In genomic region chr17:48111937-48112241, GRCh38 we compare ENCODE assay signal across 18 cellular contexts.
DNase-seq lines count a peak whose midpoint lies in the region; ATAC-seq and TF ChIP-seq lines count a peak whose summit lies in the region.
"Had no signal": no experiment of that assay in that cellular context is flagged by ENCODE, and none has a peak within 500 bp of the region (broad histone marks: within the 10 kb centered on the region; RNA-seq: fewer than 3 reads in every experiment).

No MANE protein-coding gene starts in this region.

- no peaks in the 10 kb centered on the region for H4K20me1 ChIP-seq in OCI-LY3 (ENCODE audit: insufficient read depth, low read length)

- ATAC-seq in stimulated activated naive CD8-positive, alpha-beta T cell treated with anti-CD3 and anti-CD28 coated beads, Interleukin-15, Interleukin-2, amounts not matched to agents 100 U/mL and 50 U/mL, for 24 hours = no peak
- no peak for ATAC-seq in central memory CD8-positive, alpha-beta T cell (replicated peaks; ENCODE audit: extremely low read depth, poor library complexity, severe bottlenecking)
- ATAC-seq: activated naive CD4-positive, alpha-beta T cell treated with anti-CD3 and anti-CD28 coated beads, Interleukin-2, amount 50 U/mL, for 72 hours had no signal

- H3K36me3 ChIP-seq in OCI-LY3 (replicated peaks; ENCODE audit: low read depth, low read length) = peaks cover 18% of the 10 kb centered on the region
- H3K36me3 ChIP-seq: breast epithelium had no signal

- no peaks in the 10 kb centered on the region for H3K9me3 Mint-ChIP-seq in stimulated activated naive CD8-positive, alpha-beta T cell treated with anti-CD3 and anti-CD28 coated beads, Interleukin-15, Interleukin-2, amounts not matched to agents 100 ng/mL and 50 ng/mL, for 24 hours
- H3K9me3 Mint-ChIP-seq in central memory CD8-positive, alpha-beta T cell = no peaks in the 10 kb centered on the region
- H3K9me3 Mint-ChIP-seq: activated naive CD4-positive, alpha-beta T cell treated with anti-CD3 and anti-CD28 coated beads, Interleukin-2, amount 50 U/mL, for 72 hours; neural crest cell had no signal

- H3K4me1 ChIP-seq in OCI-LY3 (ENCODE audit: low read length) = peaks cover 46% of the 10 kb centered on the region
- H3K4me1 ChIP-seq: breast epithelium had no signal

- peaks cover 18% of the 10 kb centered on the region for H3K36me3 Mint-ChIP-seq in stimulated activated naive CD8-positive, alpha-beta T cell treated with anti-CD3 and anti-CD28 coated beads, Interleukin-15, Interleukin-2, amounts not matched to agents 100 ng/mL and 50 ng/mL, for 24 hours (ENCODE audit: low read depth)
- H3K36me3 Mint-ChIP-seq in central memory CD8-positive, alpha-beta T cell (ENCODE audit: insufficient read depth) = peaks cover 45% of the 10 kb centered on the region

- peak overlapping the region; percentile 98 for H3K9ac ChIP-seq in OCI-LY3 (ENCODE audit: low read length)

- peak overlapping the region; percentile 93 for H3K27ac ChIP-seq in OCI-LY3 (ENCODE audit: low read length)
- H3K27ac ChIP-seq: breast epithelium, esophagus squamous epithelium had no signal

- no peaks in the 10 kb centered on the region for H3K27me3 ChIP-seq in OCI-LY3 (ENCODE audit: low read depth, low read length)
- H3K27me3 ChIP-seq: breast epithelium, esophagus squamous epithelium had no signal

- H3K4me3 Mint-ChIP-seq in stimulated activated naive CD8-positive, alpha-beta T cell treated with anti-CD3 and anti-CD28 coated beads, Interleukin-15, Interleukin-2, amounts not matched to agents 100 ng/mL and 50 ng/mL, for 24 hours = peak overlapping the region; percentile 77
- peak overlapping the region; percentile 12 for H3K4me3 Mint-ChIP-seq in central memory CD8-positive, alpha-beta T cell

- H3K27me3 Mint-ChIP-seq in stimulated activated naive CD8-positive, alpha-beta T cell treated with anti-CD3 and anti-CD28 coated beads, Interleukin-15, Interleukin-2, amounts not matched to agents 100 ng/mL and 50 ng/mL, for 24 hours = no peaks in the 10 kb centered on the region
- H3K27me3 Mint-ChIP-seq in central memory CD8-positive, alpha-beta T cell = no peaks in the 10 kb centered on the region

- no peak overlapping the region for H2AFZ ChIP-seq in OCI-LY3 (ENCODE audit: low read depth, low read length)

- H3K27ac Mint-ChIP-seq in stimulated activated naive CD8-positive, alpha-beta T cell treated with anti-CD3 and anti-CD28 coated beads, Interleukin-15, Interleukin-2, amounts not matched to agents 100 ng/mL and 50 ng/mL, for 24 hours = peak overlapping the region; percentile 89
- peak overlapping the region; percentile 58 for H3K27ac Mint-ChIP-seq in central memory CD8-positive, alpha-beta T cell (ENCODE audit: low read depth)

- peaks cover 57% of the 10 kb centered on the region for H3K4me1 Mint-ChIP-seq in stimulated activated naive CD8-positive, alpha-beta T cell treated with anti-CD3 and anti-CD28 coated beads, Interleukin-15, Interleukin-2, amounts not matched to agents 100 ng/mL and 50 ng/mL, for 24 hours (ENCODE audit: low read depth)
- peaks cover 54% of the 10 kb centered on the region for H3K4me1 Mint-ChIP-seq in central memory CD8-positive, alpha-beta T cell

- no peak for TF ChIP-seq CTCF in OCI-LY3 (IDR thresholded peaks at IDR 0.05; ENCODE audit: low read depth, low read length)

- DNase-seq in stimulated activated naive CD8-positive, alpha-beta T cell treated with anti-CD3 and anti-CD28 coated beads, Interleukin-15, Interleukin-2, amounts not matched to agents 100 U/mL and 50 U/mL, for 24 hours = no peak
- DNase-seq in central memory CD8-positive, alpha-beta T cell (ENCODE audit: low spot score in 2 of 2) = no peak
- DNase-seq in NCI-H226 = no peak
- no peak for DNase-seq in NCI-H1105 (lab: John Stamatoyannopoulos, UW)
- DNase-seq in pons (ENCODE audit: low spot score) = no peak
- DNase-seq in NK-92 (lab: John Stamatoyannopoulos, UW; ENCODE audit: unreplicated experiment) = no peak
- DNase-seq: activated CD4-positive, alpha-beta T cell treated with anti-CD3 and anti-CD28 coated beads, Interleukin-2, amount 50 U/mL, for 4 hours; esophagus squamous epithelium; mesenchymal stem cell; NCI-H187; SHP77 treated with DMSO at 0.1 percent for 48 hours; substantia nigra; T1000 had no signal

- peaks cover 89% of the 10 kb centered on the region for H3K79me2 ChIP-seq in OCI-LY3 (ENCODE audit: low read length)

- H3K4me2 ChIP-seq in OCI-LY3 (ENCODE audit: low read length) = peak overlapping the region; percentile 71

- no peaks in the 10 kb centered on the region for H3K9me3 ChIP-seq in OCI-LY3 (ENCODE audit: insufficient read depth, low read length)
- H3K9me3 ChIP-seq: breast epithelium, esophagus squamous epithelium had no signal

- H3K4me3 ChIP-seq in OCI-LY3 (ENCODE audit: low read length) = peak overlapping the region; percentile 95
- H3K4me3 ChIP-seq: breast epithelium, esophagus squamous epithelium had no signal
